ENCODE assay signal across 27 cellular contexts in genomic region chr21:28937737-28938136, GRCh38.
"Had no signal": no experiment of that assay in that cellular context is flagged by ENCODE, and none has a peak within 500 bp of the region (broad histone marks: within the 10 kb centered on the region; RNA-seq: fewer than 3 reads in every experiment).

No MANE protein-coding gene starts in this region.

- H3K4me3 ChIP-seq: Peyer's patch had no signal

- H3K27ac ChIP-seq: Peyer's patch had no signal

- FAIRE-seq: bronchial epithelial cell had no signal

- H3K4me1 ChIP-seq: Peyer's patch had no signal

- DNase-seq: activated CD4-positive, alpha-beta T cell treated with anti-CD3 and anti-CD28 coated beads, Interleukin-2, amount 10 ng/mL, durations not matched to agents 24 days and 14 days; activated CD4-positive, alpha-beta T cell treated with anti-CD3 and anti-CD28 coated beads, Interleukin-2, amount 50 U/mL, for 4 hours; activated CD8-positive, alpha-beta T cell treated with anti-CD3 and anti-CD28 coated beads for 36 hours; activated effector memory CD4-positive, alpha-beta T cell treated with anti-CD3 and anti-CD28 coated beads, Interleukin-2, amount 50 U/mL, for 16 hours; activated naive CD4-positive, alpha-beta T cell treated with Interleukin-2 at 50 U/mL for 16 hours; activated T-cell treated with anti-CD3 and anti-CD28 coated beads, Interleukin-2, amount 50 U/mL, for 1 hour; activated T-cell treated with anti-CD3 and anti-CD28 coated beads, Interleukin-2, amount 50 U/mL, for 72 hours; anterior cingulate cortex; caudate nucleus; cerebellar nuclear complex; MV-4-11; NCI-H1092; NCI-H1436 treated with DMSO at 0.1 percent for 48 hours; NCI-H1694 treated with DMSO at 0.1 percent for 48 hours; NCI-H2029; NCI-H345; NCI-H524 treated with DMSO at 0.1 percent for 48 hours; Peyer's patch; RPMI8226; SHP77 treated with DMSO at 0.1 percent for 48 hours; SW 1271; T-helper 1 cell had no signal

- H3K27me3 ChIP-seq: Peyer's patch had no signal

- H3K9me3 ChIP-seq: Peyer's patch had no signal

- H3K27me3 Mint-ChIP-seq: activated CD4-positive, alpha-beta T cell treated with anti-CD3 and anti-CD28 coated beads, Interleukin-2, amount 10 ng/mL, durations not matched to agents 24 days and 14 days; activated CD8-positive, alpha-beta T cell treated with anti-CD3 and anti-CD28 coated beads for 36 hours; activated naive CD4-positive, alpha-beta T cell treated with anti-CD3 and anti-CD28 coated beads, Interleukin-2, amount 50 U/mL, for 24 hours; activated T-helper 17 cell treated with anti-CD3 and anti-CD28 coated beads, Interleukin-2, amount 50 U/mL, for 72 hours; brain had no signal

- H3K4me1 Mint-ChIP-seq: activated naive CD4-positive, alpha-beta T cell treated with anti-CD3 and anti-CD28 coated beads, Interleukin-2, amount 50 U/mL, for 24 hours; activated T-helper 17 cell treated with anti-CD3 and anti-CD28 coated beads, Interleukin-2, amount 50 U/mL, for 72 hours had no signal

- H3K4me3 Mint-ChIP-seq: activated CD4-positive, alpha-beta T cell treated with anti-CD3 and anti-CD28 coated beads, Interleukin-2, amount 10 ng/mL, durations not matched to agents 24 days and 14 days; activated CD8-positive, alpha-beta T cell treated with anti-CD3 and anti-CD28 coated beads for 36 hours; activated naive CD4-positive, alpha-beta T cell treated with anti-CD3 and anti-CD28 coated beads, Interleukin-2, amount 50 U/mL, for 24 hours; activated T-cell treated with anti-CD3 and anti-CD28 coated beads, Interleukin-2, amount 50 U/mL, for 72 hours; activated T-helper 17 cell treated with anti-CD3 and anti-CD28 coated beads, Interleukin-2, amount 50 U/mL, for 72 hours; brain; T-helper 2 cell treated with Interferon-gamma antibody and Interleukin-4, amounts not matched to agents 5 μg/mL and 100 μg/mL, for 36 hours had no signal

- ATAC-seq: activated CD8-positive, alpha-beta T cell treated with anti-CD3 and anti-CD28 coated beads for 36 hours; activated T-cell treated with anti-CD3 and anti-CD28 coated beads, Interleukin-2, amount 50 U/mL, for 72 hours; activated T-helper 17 cell treated with anti-CD3 and anti-CD28 coated beads, Interleukin-2, amount 50 U/mL, for 72 hours had no signal

- H3K27ac Mint-ChIP-seq: activated CD4-positive, alpha-beta T cell treated with anti-CD3 and anti-CD28 coated beads, Interleukin-2, amount 10 ng/mL, durations not matched to agents 24 days and 14 days; activated CD8-positive, alpha-beta T cell treated with anti-CD3 and anti-CD28 coated beads for 36 hours; activated naive CD4-positive, alpha-beta T cell treated with anti-CD3 and anti-CD28 coated beads, Interleukin-2, amount 50 U/mL, for 24 hours; activated T-cell treated with anti-CD3 and anti-CD28 coated beads, Interleukin-2, amount 50 U/mL, for 72 hours; activated T-helper 17 cell treated with anti-CD3 and anti-CD28 coated beads, Interleukin-2, amount 50 U/mL, for 72 hours; brain; T-helper 2 cell treated with Interferon-gamma antibody and Interleukin-4, amounts not matched to agents 5 μg/mL and 100 μg/mL, for 36 hours had no signal

- H3K9me3 Mint-ChIP-seq: activated CD4-positive, alpha-beta T cell treated with anti-CD3 and anti-CD28 coated beads, Interleukin-2, amount 10 ng/mL, durations not matched to agents 24 days and 14 days; activated CD8-positive, alpha-beta T cell treated with anti-CD3 and anti-CD28 coated beads for 36 hours; activated naive CD4-positive, alpha-beta T cell treated with anti-CD3 and anti-CD28 coated beads, Interleukin-2, amount 50 U/mL, for 24 hours; activated T-cell treated with anti-CD3 and anti-CD28 coated beads, Interleukin-2, amount 50 U/mL, for 72 hours; activated T-helper 17 cell treated with anti-CD3 and anti-CD28 coated beads, Interleukin-2, amount 50 U/mL, for 72 hours; brain; T-helper 2 cell treated with Interferon-gamma antibody and Interleukin-4, amounts not matched to agents 5 μg/mL and 100 μg/mL, for 36 hours had no signal
